9 cellular contexts compared by ENCODE assay signal in genomic region chr4:155376387-155377268, GRCh38. TPM values are rescaled to one million over a fixed set of nuclear protein-coding genes. Genes with fewer than 3 reads are reported as not detected.
DNase-seq lines count a peak whose midpoint lies in the region; ATAC-seq, FAIRE-seq and TF ChIP-seq lines count a peak whose summit lies in the region.
"Had no signal": no experiment of that assay in that cellular context is flagged by ENCODE, and none has a peak within 500 bp of the region (broad histone marks: within the 10 kb centered on the region; RNA-seq: fewer than 3 reads in every experiment).

Gene MAP9, minus strand, starts transcription at chr4:155376965. Its CDS starts 1,115 bp downstream, at chr4:155375850.

- TF ChIP-seq CTCF in AG04450 (IDR thresholded peaks at IDR 0.05; ENCODE audit: low read depth, low read length), result no peak

- H3K9me3 ChIP-seq in AG04450 (ENCODE audit: control insufficient read depth, insufficient read depth, low read length), result peaks cover 4% of the 10 kb centered on the region; the same call in 1 of the 2 replicates

- CTCF ChIA-PET in AG04450 (lab: Charles Lee), result interaction anchor here (0.9 to 7.0 kb wide), 4 partner anchors 16 to 824 kb away, joined by 3 to 40 read pairs (median 4); no protein-coding TSS in a partner anchor

- POLR2A ChIA-PET in AG04450 (lab: Yijun Ruan, JAX), result no interaction called here

- peak; percentile 99 for ATAC-seq in GM19023 (IDR thresholded peaks at IDR 0.05; ENCODE audit: unreplicated experiment)
- peak; percentile 98 for ATAC-seq in HG03175 (IDR thresholded peaks at IDR 0.05; ENCODE audit: unreplicated experiment)
- ATAC-seq: HCT116 had no signal

- no peak within 1 kb of the TSS for H3K27ac ChIP-seq in AG04450 (ENCODE audit: low read depth, low read length)

- H3K4me3 ChIP-seq in AG04450 (ENCODE audit: low read depth, low read length), result peak within 1 kb of the TSS; percentile 81

- FAIRE-seq in endometrium (lab: Jason Lieb, UNC), result peak; percentile 97

- H3K27me3 ChIP-seq in AG04450 (ENCODE audit: control insufficient read depth, insufficient read depth, low read length), result no peaks in the 10 kb centered on the region

- peak; percentile 79 for DNase-seq in AG04450 (ENCODE audit: low read depth, low spot score)
- peak; percentile 91 to 95 for DNase-seq in NCI-H524 (lab: John Stamatoyannopoulos, UW)
- peak; percentile 86 for DNase-seq in activated CD8-positive, alpha-beta memory T cell treated with anti-CD3 and anti-CD28 coated beads, Interleukin-2, amount 50 U/mL, for 1 hour (ENCODE audit: extremely low read depth)
- peak; percentile 94 for DNase-seq in midbrain (lab: John Stamatoyannopoulos, UW)
- DNase-seq in stimulated activated CD8-positive, alpha-beta memory T cell treated with anti-CD3 and anti-CD28 coated beads, Interleukin-15, amount 100 ng/mL, for 48 hours (ENCODE audit: low read depth in 2 of 2), result peak; percentile 83 to 84

RNA-seq across cellular contexts. Expression of gene MAP9, which starts in this region (rescaled TPM):
- 8.2 and 13.9 TPM in 2 replicates for polyA plus RNA-seq in AG04450 (2011; rRNA removed)
- 4.2 and 7.0 TPM in 2 replicates for polyA minus RNA-seq in AG04450 (2011; rRNA and poly(A)+ RNA removed)
